In genomic region chr3:36991923-36992805, GRCh38 we compare ENCODE assay signal across 8 cellular contexts. TPM values are rescaled to one million over a fixed set of nuclear protein-coding genes. Genes with fewer than 3 reads are reported as not detected.
DNase-seq lines count a peak whose midpoint lies in the region; ATAC-seq, FAIRE-seq and TF ChIP-seq lines count a peak whose summit lies in the region.

No MANE protein-coding gene starts in this region.

- no peak for TF ChIP-seq RAD21 in liver (IDR thresholded peaks at IDR 0.05)

- peak overlapping the region; percentile 12 to 38 for H3K4me3 ChIP-seq in body of pancreas
- peak overlapping the region; percentile 63 to 92 (median 89) for H3K4me3 ChIP-seq in liver (ENCODE audit: low read depth in 1 of 3, low read length in 3 of 3)

- no peak overlapping the region for H3K4me3 Mint-ChIP-seq in stimulated activated naive CD8-positive, alpha-beta T cell treated with anti-CD3 and anti-CD28 coated beads, Interleukin-15, amount 100 ng/mL, for 72 hours

- WGBS in body of pancreas, 2 donors = 10 to 26% methylated on average over 14 to 24 of the region's 24 CpGs
- 11% methylated on average over 24 of the region's 24 CpGs for WGBS in liver

- H3K36me3 ChIP-seq in body of pancreas (replicated peaks in 1 of 2; ENCODE audit: insufficient read depth in 1 of 2, low read depth in 2 of 2) (peaks cover 0 to 2% of the 10 kb centered on the region in 2 donors), liver (ENCODE audit: control insufficient read depth in 4 of 4, insufficient read depth in 3 of 4, low read depth in 1 of 4, low read length in 3 of 4) (peaks cover 2 to 12% (median 6%) of the 10 kb centered on the region in 4 donors)

- intact Hi-C loops in body of pancreas (cut with DNase I) = no loop called here
- intact Hi-C loops in posterior vena cava (cut with DNase I) = no loop called here

- no peaks in the 10 kb centered on the region for H3K9me3 ChIP-seq in body of pancreas
- no peaks in the 10 kb centered on the region for H3K9me3 ChIP-seq in liver (ENCODE audit: control insufficient read depth in 4 of 4, low read length in 3 of 4)

- H3K27ac ChIP-seq in body of pancreas (peak overlapping the region; percentile 93 to 97 (median 95)), liver (ENCODE audit: low read depth in 1 of 2, low read length in 2 of 2) (peak overlapping the region; percentile 96)

- ATAC-seq in stimulated activated naive CD8-positive, alpha-beta T cell treated with anti-CD3 and anti-CD28 coated beads, Interleukin-15, Interleukin-2, amounts not matched to agents 100 U/mL and 50 U/mL, for 24 hours = no peak
- no peak for ATAC-seq in stimulated activated naive CD8-positive, alpha-beta T cell treated with anti-CD3 and anti-CD28 coated beads, Interleukin-15, amount 100 ng/mL, for 72 hours
- ATAC-seq in body of pancreas = no peak
- ATAC-seq in activated CD4-positive, CD25-positive, alpha-beta regulatory T cell treated with anti-CD3 and anti-CD28 coated beads, Interleukin-2, amount 50 U/mL, for 24 hours = no peak

- TF ChIP-seq CTCF in body of pancreas (IDR thresholded peaks at IDR 0.05) (no peak), liver (IDR thresholded peaks at IDR 0.05; ENCODE audit: low read depth, low read length, missing input control) (no peak)

- peaks cover 55% of the 10 kb centered on the region for H3K4me1 ChIP-seq in body of pancreas
- H3K4me1 ChIP-seq in liver (ENCODE audit: control insufficient read depth in 4 of 4, insufficient read depth in 4 of 4, low read length in 3 of 4) = peaks cover 3 to 42% (median 24%) of the 10 kb centered on the region in 4 donors

- H3K27me3 ChIP-seq in body of pancreas = no peaks in the 10 kb centered on the region
- no peaks in the 10 kb centered on the region for H3K27me3 ChIP-seq in liver (ENCODE audit: control insufficient read depth in 4 of 4, insufficient read depth in 4 of 4, low read length in 3 of 4)

- TF ChIP-seq POLR2A in body of pancreas (IDR thresholded peaks at IDR 0.05) = no peak

- peak overlapping the region; percentile 96 to 98 for H3K9ac ChIP-seq in liver (ENCODE audit: low read depth in 1 of 2, low read length in 2 of 2)

- H3K27me3 Mint-ChIP-seq in stimulated activated naive CD8-positive, alpha-beta T cell treated with anti-CD3 and anti-CD28 coated beads, Interleukin-15, amount 100 ng/mL, for 72 hours = no peaks in the 10 kb centered on the region

- DNase-seq in stimulated activated naive CD8-positive, alpha-beta T cell treated with anti-CD3 and anti-CD28 coated beads, Interleukin-15, Interleukin-2, amounts not matched to agents 100 U/mL and 50 U/mL, for 24 hours = peak; percentile 29
- DNase-seq in stimulated activated naive CD8-positive, alpha-beta T cell treated with anti-CD3 and anti-CD28 coated beads, Interleukin-15, amount 100 ng/mL, for 72 hours = no peak
- DNase-seq in body of pancreas (peak in 3 of 4 donors; percentile 17 to 21 (median 18)), urothelium cell line (ENCODE audit: low spot score) (peak; percentile 12), posterior vena cava (ENCODE audit: low spot score) (no peak), DMS153 treated with DMSO at 0.1 percent for 48 hours (lab: John Stamatoyannopoulos, UW; ENCODE audit: unreplicated experiment) (no peak)

- FAIRE-seq in urothelium cell line (lab: Jason Lieb, UNC) = no peak

- no peaks in the 10 kb centered on the region for H3K9me3 Mint-ChIP-seq in stimulated activated naive CD8-positive, alpha-beta T cell treated with anti-CD3 and anti-CD28 coated beads, Interleukin-15, amount 100 ng/mL, for 72 hours

- no peak overlapping the region for H3K27ac Mint-ChIP-seq in stimulated activated naive CD8-positive, alpha-beta T cell treated with anti-CD3 and anti-CD28 coated beads, Interleukin-15, amount 100 ng/mL, for 72 hours

- peaks cover 35% of the 10 kb centered on the region for H3K4me1 Mint-ChIP-seq in stimulated activated naive CD8-positive, alpha-beta T cell treated with anti-CD3 and anti-CD28 coated beads, Interleukin-15, amount 100 ng/mL, for 72 hours

TF ChIP-seq in liver, 16 proteins besides CTCF, POLR2A, EP300 and RAD21:
- TF ChIP-seq HNF4G (IDR thresholded peaks at IDR 0.05) (no peak), FOXA1 (IDR thresholded peaks at IDR 0.05) (no peak), NR2F2 (IDR thresholded peaks at IDR 0.05) (no peak), RXRA (IDR thresholded peaks at IDR 0.05) (no peak), YY1 (IDR thresholded peaks at IDR 0.05) (no peak), GABPA (IDR thresholded peaks at IDR 0.05 in 1 of 2, conservative IDR thresholded peaks at IDR 0.05 in 1 of 2) (no peak), HNF4A (conservative IDR thresholded peaks at IDR 0.05) (no peak), EGR1 (IDR thresholded peaks at IDR 0.05; ENCODE audit: low read depth in 2 of 2) (no peak), ZBTB33 (IDR thresholded peaks at IDR 0.05) (no peak), JUND (IDR thresholded peaks at IDR 0.05) (no peak), REST (IDR thresholded peaks at IDR 0.05) (no peak), ATF3 (IDR thresholded peaks at IDR 0.05) (no peak), TAF1 (conservative IDR thresholded peaks at IDR 0.05) (no peak), FOXA2 (IDR thresholded peaks at IDR 0.05) (no peak), MAX (IDR thresholded peaks at IDR 0.05) (no peak), SP1 (IDR thresholded peaks at IDR 0.05) (no peak)

RNA-seq across cellular contexts. Expression of gene EPM2AIP1, which starts 0.8 kb away (rescaled TPM):
- total RNA-seq in body of pancreas = 10 to 100 TPM in 1 of 2 donors, 1 to 10 TPM in 1; 9.1 to 10.9 TPM
- total RNA-seq in liver = 10 to 100 TPM in 1 of 2 donors, 1 to 10 TPM in 1; 9.0 to 11.8 TPM
- polyA plus RNA-seq in liver = 1 to 10 TPM; 2.9 to 6.4 TPM
- total RNA-seq in posterior vena cava = 10 to 100 TPM; 15.3 to 19.9 TPM

RNA-seq across cellular contexts. Expression of gene MLH1, which starts 1.2 kb away (rescaled TPM):
- total RNA-seq in body of pancreas (10 to 100 TPM; 16.9 to 38.9 TPM), liver (10 to 100 TPM; 31.7 to 34.2 TPM), posterior vena cava (10 to 100 TPM; 24.2 to 26.9 TPM)
- 10 to 100 TPM in 1 of 2 donors, 1 to 10 TPM in 1; 9.4 to 13.3 TPM for polyA plus RNA-seq in liver

RNA-seq across cellular contexts. Expression of gene TRANK1, which starts 47.3 kb away (rescaled TPM):
- total RNA-seq in body of pancreas (1 to 10 TPM; 3.6 to 7.8 TPM), liver (10 to 100 TPM; 12.4 to 40.0 TPM), posterior vena cava (10 to 100 TPM; 13.9 to 23.5 TPM)
- polyA plus RNA-seq in liver = 1 to 10 TPM; 2.9 to 8.1 TPM

Comparison
In these comparisons a context has a peak if more than half of its experiments do, and no peak if none do; other contexts are left out.
1. DNase-seq: peak in stimulated activated naive CD8-positive, alpha-beta T cell treated with anti-CD3 and anti-CD28 coated beads, Interleukin-15, Interleukin-2, amounts not matched to agents 100 U/mL and 50 U/mL, for 24 hours (single experiment), body of pancreas (3 of 4) and urothelium cell line (single experiment); none in stimulated activated naive CD8-positive, alpha-beta T cell treated with anti-CD3 and anti-CD28 coated beads, Interleukin-15, amount 100 ng/mL, for 72 hours (0 of 2), posterior vena cava (single experiment) and DMS153 treated with DMSO at 0.1 percent for 48 hours (single experiment).